In the genomic region with DNA sequence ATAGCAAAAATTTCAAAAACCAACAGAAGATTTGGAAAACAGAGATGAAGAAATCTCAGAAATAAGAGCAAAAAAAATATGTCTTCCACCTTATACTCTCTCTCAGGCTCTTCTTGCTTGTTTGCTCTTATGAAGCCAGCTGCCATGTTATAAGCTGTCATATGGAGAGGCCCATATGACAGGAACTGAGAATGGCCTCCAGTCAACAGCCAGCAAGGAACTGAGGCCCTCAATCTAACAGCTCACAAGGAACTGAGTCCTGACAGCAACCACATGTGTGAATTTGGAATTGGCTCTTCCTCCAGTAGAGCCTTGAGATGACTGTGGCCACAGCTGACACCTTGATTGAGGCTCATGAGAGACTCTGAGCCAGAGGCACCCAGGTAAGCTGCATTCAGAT, we compare ENCODE assay signal across 26 cellular contexts.
"Had no signal": no experiment of that assay in that cellular context is flagged by ENCODE, and none has a peak within 500 bp of the region (broad histone marks: within the 10 kb centered on the region; RNA-seq: fewer than 3 reads in every experiment).

No MANE protein-coding gene starts in this region.

- H3K4me1 Mint-ChIP-seq: activated B cell treated with CpG ODN at 0.5 μM for 24 hours; activated CD4-positive, alpha-beta T cell treated with anti-CD3 and anti-CD28 coated beads, Interleukin-2, amount 10 ng/mL, durations not matched to agents 24 days and 14 days; activated naive CD4-positive, alpha-beta T cell treated with anti-CD3 and anti-CD28 coated beads, Interleukin-2, amount 10 ng/mL, durations not matched to agents 7 days and 5 days; brain; central memory CD8-positive, alpha-beta T cell; memory B cell; naive thymus-derived CD8-positive, alpha-beta T cell; stimulated activated naive CD8-positive, alpha-beta T cell treated with anti-CD3 and anti-CD28 coated beads, Interleukin-15, amount 100 ng/mL, for 72 hours had no signal

- H3K27ac Mint-ChIP-seq: activated B cell treated with CpG ODN at 0.5 μM for 24 hours; activated CD4-positive, alpha-beta T cell treated with anti-CD3 and anti-CD28 coated beads, Interleukin-2, amount 10 ng/mL, durations not matched to agents 24 days and 14 days; activated CD8-positive, alpha-beta T cell treated with anti-CD3 and anti-CD28 coated beads for 36 hours; activated naive CD4-positive, alpha-beta T cell treated with anti-CD3 and anti-CD28 coated beads, Interleukin-2, amount 10 ng/mL, durations not matched to agents 7 days and 5 days; activated naive CD8-positive, alpha-beta T cell treated with anti-CD3 and anti-CD28 coated beads, Interleukin-2, amount 50 U/mL, for 24 hours; brain; memory B cell; naive thymus-derived CD8-positive, alpha-beta T cell; stimulated activated naive CD8-positive, alpha-beta T cell treated with anti-CD3 and anti-CD28 coated beads, Interleukin-15, amount 100 ng/mL, for 72 hours; T-helper 2 cell treated with Interferon-gamma antibody and Interleukin-4, amounts not matched to agents 5 μg/mL and 100 μg/mL, for 36 hours had no signal

- H3K36me3 ChIP-seq: colonic mucosa, gastroesophageal sphincter, heart right ventricle, neutrophil, pancreas, right lobe of liver, suprapubic skin had no signal

- H3K27me3 Mint-ChIP-seq: activated B cell treated with CpG ODN at 0.5 μM for 24 hours; activated CD4-positive, alpha-beta T cell treated with anti-CD3 and anti-CD28 coated beads, Interleukin-2, amount 10 ng/mL, durations not matched to agents 24 days and 14 days; activated CD8-positive, alpha-beta T cell treated with anti-CD3 and anti-CD28 coated beads for 36 hours; activated naive CD4-positive, alpha-beta T cell treated with anti-CD3 and anti-CD28 coated beads, Interleukin-2, amount 10 ng/mL, durations not matched to agents 7 days and 5 days; activated naive CD8-positive, alpha-beta T cell treated with anti-CD3 and anti-CD28 coated beads, Interleukin-2, amount 50 U/mL, for 24 hours; central memory CD8-positive, alpha-beta T cell; memory B cell; naive thymus-derived CD8-positive, alpha-beta T cell; stimulated activated naive CD8-positive, alpha-beta T cell treated with anti-CD3 and anti-CD28 coated beads, Interleukin-15, amount 100 ng/mL, for 72 hours had no signal

- H3K9me3 Mint-ChIP-seq: activated B cell treated with CpG ODN at 0.5 μM for 24 hours; activated CD8-positive, alpha-beta T cell treated with anti-CD3 and anti-CD28 coated beads for 36 hours; activated naive CD4-positive, alpha-beta T cell treated with anti-CD3 and anti-CD28 coated beads, Interleukin-2, amount 10 ng/mL, durations not matched to agents 7 days and 5 days; activated naive CD8-positive, alpha-beta T cell treated with anti-CD3 and anti-CD28 coated beads, Interleukin-2, amount 50 U/mL, for 24 hours; central memory CD8-positive, alpha-beta T cell; memory B cell; stimulated activated naive CD8-positive, alpha-beta T cell treated with anti-CD3 and anti-CD28 coated beads, Interleukin-15, amount 100 ng/mL, for 72 hours had no signal

- H3K27ac ChIP-seq: colonic mucosa, gastroesophageal sphincter, heart right ventricle, neutrophil, pancreas, right lobe of liver, suprapubic skin had no signal

- H3K4me3 ChIP-seq: colonic mucosa, gastroesophageal sphincter, heart right ventricle, pancreas, right lobe of liver, suprapubic skin had no signal

- H3K27me3 ChIP-seq: colonic mucosa, gastroesophageal sphincter, neutrophil, pancreas, right lobe of liver, suprapubic skin had no signal

- DNase-seq: activated B cell treated with CpG ODN at 0.5 μM for 24 hours; activated CD4-positive, alpha-beta T cell treated with anti-CD3 and anti-CD28 coated beads, Interleukin-2, amount 10 ng/mL, durations not matched to agents 24 days and 14 days; activated CD8-positive, alpha-beta T cell treated with anti-CD3 and anti-CD28 coated beads for 36 hours; activated naive CD4-positive, alpha-beta T cell treated with anti-CD3 and anti-CD28 coated beads, Interleukin-2, amount 10 ng/mL, durations not matched to agents 7 days and 5 days; activated naive CD8-positive, alpha-beta T cell treated with anti-CD3 and anti-CD28 coated beads, Interleukin-2, amount 50 U/mL, for 24 hours; activated T-cell treated with anti-CD3 and anti-CD28 coated beads, Interleukin-2, amount 50 U/mL, for 1 hour; anterior cingulate cortex; colonic mucosa; heart right ventricle; kidney glomerular epithelial cell; left ventricle myocardium superior; naive thymus-derived CD8-positive, alpha-beta T cell; pancreas; right lobe of liver; small intestine; stimulated activated CD4-positive, alpha-beta T cell treated with anti-CD3 and anti-CD28 coated beads, Interleukin-15, amount 100 ng/mL, for 24 hours; stimulated activated CD4-positive, alpha-beta T cell treated with anti-CD3 and anti-CD28 coated beads, Interleukin-2, amount 100 ng/mL, for 48 hours; stimulated activated naive CD8-positive, alpha-beta T cell treated with anti-CD3 and anti-CD28 coated beads, Interleukin-15, amount 100 ng/mL, for 72 hours had no signal

- H3K36me3 Mint-ChIP-seq: activated naive CD4-positive, alpha-beta T cell treated with anti-CD3 and anti-CD28 coated beads, Interleukin-2, amount 10 ng/mL, durations not matched to agents 7 days and 5 days; brain; memory B cell had no signal

- ATAC-seq: activated CD8-positive, alpha-beta T cell treated with anti-CD3 and anti-CD28 coated beads for 36 hours; activated naive CD8-positive, alpha-beta T cell treated with anti-CD3 and anti-CD28 coated beads, Interleukin-2, amount 50 U/mL, for 24 hours; gastroesophageal sphincter; heart right ventricle; left ventricle myocardium superior; naive thymus-derived CD8-positive, alpha-beta T cell; stimulated activated naive CD8-positive, alpha-beta T cell treated with anti-CD3 and anti-CD28 coated beads, Interleukin-15, amount 100 ng/mL, for 72 hours had no signal

- H3K4me1 ChIP-seq: colonic mucosa, gastroesophageal sphincter, heart right ventricle, pancreas, right lobe of liver, suprapubic skin had no signal

- H3K4me3 Mint-ChIP-seq: activated B cell treated with CpG ODN at 0.5 μM for 24 hours; activated CD4-positive, alpha-beta T cell treated with anti-CD3 and anti-CD28 coated beads, Interleukin-2, amount 10 ng/mL, durations not matched to agents 24 days and 14 days; activated CD8-positive, alpha-beta T cell treated with anti-CD3 and anti-CD28 coated beads for 36 hours; activated naive CD4-positive, alpha-beta T cell treated with anti-CD3 and anti-CD28 coated beads, Interleukin-2, amount 10 ng/mL, durations not matched to agents 7 days and 5 days; activated naive CD8-positive, alpha-beta T cell treated with anti-CD3 and anti-CD28 coated beads, Interleukin-2, amount 50 U/mL, for 24 hours; central memory CD8-positive, alpha-beta T cell; memory B cell; naive thymus-derived CD8-positive, alpha-beta T cell; stimulated activated naive CD8-positive, alpha-beta T cell treated with anti-CD3 and anti-CD28 coated beads, Interleukin-15, amount 100 ng/mL, for 72 hours; T-helper 2 cell treated with Interferon-gamma antibody and Interleukin-4, amounts not matched to agents 5 μg/mL and 100 μg/mL, for 36 hours had no signal

- H3K9me3 ChIP-seq: colonic mucosa, gastroesophageal sphincter, neutrophil, pancreas, right lobe of liver, suprapubic skin had no signal

- FAIRE-seq: endometrium, small intestine had no signal
